In the genomic region with DNA sequence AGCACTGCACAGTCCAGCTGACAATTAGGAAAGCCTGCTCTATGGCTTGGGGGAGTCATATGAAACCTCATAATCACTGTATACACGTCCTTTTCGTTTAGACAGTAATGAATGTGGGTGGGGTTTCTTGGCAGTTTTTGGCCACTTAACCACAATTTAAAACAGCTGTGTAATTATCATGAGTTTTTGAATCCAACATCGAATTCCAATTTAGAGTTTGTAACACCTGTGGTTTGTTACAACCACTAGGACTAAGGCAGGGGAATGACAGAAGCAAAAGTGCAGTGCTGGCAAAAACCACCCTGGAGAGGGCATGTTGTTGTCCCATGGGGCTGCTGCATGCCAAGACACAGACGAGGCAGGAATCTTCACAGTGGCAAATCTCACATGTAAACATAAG, we compare ENCODE assay signal across 11 cellular contexts.
DNase-seq lines count a peak whose midpoint lies in the region; ATAC-seq, FAIRE-seq and TF ChIP-seq lines count a peak whose summit lies in the region.
"Had no signal": no experiment of that assay in that cellular context is flagged by ENCODE, and none has a peak within 500 bp of the region (broad histone marks: within the 10 kb centered on the region; RNA-seq: fewer than 3 reads in every experiment).

No MANE protein-coding gene starts in this region.

- H3K4me3 Mint-ChIP-seq in nephron progenitor cell: no peak overlapping the region
- H3K4me3 Mint-ChIP-seq in activated CD8-positive, alpha-beta memory T cell treated with anti-CD3 and anti-CD28 coated beads, Interleukin-2, amount 10 ng/mL, durations not matched to agents 7 days and 5 days: no peak overlapping the region
- H3K4me3 Mint-ChIP-seq: CD4-positive, alpha-beta memory T cell; T-helper 1 cell treated with Interleukin-12 subunit alpha and Interleukin-12 subunit beta and Interleukin-4 antibody, amounts not matched to agents 30 μg/mL and 1 μg/mL, for 36 hours had no signal

- POLR2A ChIA-PET in GM10248 (lab: Yijun Ruan, JAX): no interaction called here

- no peaks in the 10 kb centered on the region for H3K36me3 Mint-ChIP-seq in nephron progenitor cell (ENCODE audit: low read depth)
- no peaks in the 10 kb centered on the region for H3K36me3 Mint-ChIP-seq in activated CD8-positive, alpha-beta memory T cell treated with anti-CD3 and anti-CD28 coated beads, Interleukin-2, amount 10 ng/mL, durations not matched to agents 7 days and 5 days
- H3K36me3 Mint-ChIP-seq: CD4-positive, alpha-beta memory T cell had no signal

- FAIRE-seq in GM12892 (lab: Jason Lieb, UNC): peak; percentile 46

- H3K27me3 Mint-ChIP-seq in nephron progenitor cell (ENCODE audit: low read depth, poor library complexity): no peaks in the 10 kb centered on the region
- no peaks in the 10 kb centered on the region for H3K27me3 Mint-ChIP-seq in activated CD8-positive, alpha-beta memory T cell treated with anti-CD3 and anti-CD28 coated beads, Interleukin-2, amount 10 ng/mL, durations not matched to agents 7 days and 5 days
- H3K27me3 Mint-ChIP-seq: CD4-positive, alpha-beta memory T cell had no signal

- no peak for TF ChIP-seq POLR2A in GM12892 (IDR thresholded peaks at IDR 0.05; ENCODE audit: low read depth, low read length)

- no peak for ATAC-seq in activated CD8-positive, alpha-beta memory T cell treated with anti-CD3 and anti-CD28 coated beads, Interleukin-2, amount 10 ng/mL, durations not matched to agents 7 days and 5 days
- ATAC-seq: mucosa of descending colon had no signal

- no peak for TF ChIP-seq CTCF in nephron progenitor cell (IDR thresholded peaks at IDR 0.05)
- no peak for TF ChIP-seq CTCF in GM10248 (IDR thresholded peaks at IDR 0.05; ENCODE audit: control extremely low read depth, extremely low read depth, low read depth, missing control alignments)

- peak overlapping the region; percentile 50 for H3K27ac Mint-ChIP-seq in nephron progenitor cell
- no peak overlapping the region for H3K27ac Mint-ChIP-seq in activated CD8-positive, alpha-beta memory T cell treated with anti-CD3 and anti-CD28 coated beads, Interleukin-2, amount 10 ng/mL, durations not matched to agents 7 days and 5 days
- H3K27ac Mint-ChIP-seq: T-helper 1 cell treated with Interleukin-12 subunit alpha and Interleukin-12 subunit beta and Interleukin-4 antibody, amounts not matched to agents 30 μg/mL and 1 μg/mL, for 36 hours had no signal

- no peaks in the 10 kb centered on the region for H3K9me3 Mint-ChIP-seq in nephron progenitor cell
- no peaks in the 10 kb centered on the region for H3K9me3 Mint-ChIP-seq in activated CD8-positive, alpha-beta memory T cell treated with anti-CD3 and anti-CD28 coated beads, Interleukin-2, amount 10 ng/mL, durations not matched to agents 7 days and 5 days (ENCODE audit: low read depth)
- H3K9me3 Mint-ChIP-seq: T-helper 1 cell treated with Interleukin-12 subunit alpha and Interleukin-12 subunit beta and Interleukin-4 antibody, amounts not matched to agents 30 μg/mL and 1 μg/mL, for 36 hours had no signal

- H3K4me1 Mint-ChIP-seq in nephron progenitor cell: peaks cover 31% of the 10 kb centered on the region
- no peaks in the 10 kb centered on the region for H3K4me1 Mint-ChIP-seq in activated CD8-positive, alpha-beta memory T cell treated with anti-CD3 and anti-CD28 coated beads, Interleukin-2, amount 10 ng/mL, durations not matched to agents 7 days and 5 days
- H3K4me1 Mint-ChIP-seq: CD4-positive, alpha-beta memory T cell had no signal

- DNase-seq in GM12892 (ENCODE audit: insufficient read length) (no peak), NCI-H1694 (lab: John Stamatoyannopoulos, UW) (peak; percentile 5), SW480 (ENCODE audit: low spot score) (peak; percentile 7), nephron progenitor cell (no peak), GM10248 (ENCODE audit: extremely low spot score) (no peak), epidermal melanocyte (ENCODE audit: insufficient read length, low spot score) (no peak)
- DNase-seq in activated CD8-positive, alpha-beta memory T cell treated with anti-CD3 and anti-CD28 coated beads, Interleukin-2, amount 10 ng/mL, durations not matched to agents 7 days and 5 days: no peak
- DNase-seq: activated CD4-positive, alpha-beta T cell treated with anti-CD3 and anti-CD28 coated beads, Interleukin-2, amount 50 U/mL, for 1 hour; CD4-positive, alpha-beta memory T cell had no signal

- CTCF ChIA-PET in GM10248 (lab: Yijun Ruan, JAX): interaction anchor here (0.7 kb wide), 1 partner anchor 14 kb away, joined by 3 read pairs; no protein-coding TSS in a partner anchor
- CTCF ChIA-PET in activated CD8-positive, alpha-beta memory T cell treated with anti-CD3 and anti-CD28 coated beads, Interleukin-2, amount 10 ng/mL, durations not matched to agents 7 days and 5 days (lab: Charles Lee): no interaction called here

Comparison
In these comparisons a context has a peak if more than half of its experiments do, and no peak if none do; other contexts are left out.
1. DNase-seq: peak in NCI-H1694 (single experiment) and SW480 (single experiment); none in GM12892 (single experiment), nephron progenitor cell (single experiment), GM10248 (single experiment), epidermal melanocyte (single experiment) and activated CD8-positive, alpha-beta memory T cell treated with anti-CD3 and anti-CD28 coated beads, Interleukin-2, amount 10 ng/mL, durations not matched to agents 7 days and 5 days (single experiment).